Comparison of ENCODE assay signal across 12 cellular contexts in the genomic region with DNA sequence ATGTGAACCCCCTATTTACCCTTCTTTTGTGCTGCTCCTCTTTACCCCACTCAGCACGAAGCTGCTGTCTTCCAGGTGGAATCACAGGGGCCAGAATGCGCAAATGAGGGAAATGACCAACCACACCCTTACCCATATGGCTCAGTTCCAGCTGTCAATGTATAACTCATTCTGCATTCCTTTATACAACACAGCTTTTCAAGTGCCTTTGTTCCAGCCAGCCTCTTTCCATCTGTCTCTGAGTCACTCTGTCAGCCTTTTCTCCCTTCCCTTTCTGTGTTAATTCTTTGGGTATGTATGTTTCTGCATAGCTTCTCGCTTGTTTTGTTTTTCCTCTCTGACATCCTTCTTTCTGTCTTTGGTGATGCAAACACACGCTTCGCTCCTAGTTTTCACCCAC. TPM values are rescaled to one million over a fixed set of nuclear protein-coding genes. Genes with fewer than 3 reads are reported as not detected.
DNase-seq lines count a peak whose midpoint lies in the region; ATAC-seq and TF ChIP-seq lines count a peak whose summit lies in the region.
"Had no signal": no experiment of that assay in that cellular context is flagged by ENCODE, and none has a peak within 500 bp of the region (broad histone marks: within the 10 kb centered on the region; RNA-seq: fewer than 3 reads in every experiment).

No MANE protein-coding gene starts in this region.

- H3K27ac ChIP-seq in RWPE1 = no peak overlapping the region

- H3K27me3 Mint-ChIP-seq in progenitor cell of endocrine pancreas = no peaks in the 10 kb centered on the region
- no peaks in the 10 kb centered on the region for H3K27me3 Mint-ChIP-seq in stimulated activated naive B cell treated with anti-CD40 and anti-IgM and Interleukin-4, amounts not matched to agents 10 μg/mL and 1 μg/mL and 100 μg/mL, for 72 hours
- H3K27me3 Mint-ChIP-seq: activated B cell treated with CpG ODN at 0.5 μM for 24 hours; activated naive CD8-positive, alpha-beta T cell had no signal

- CTCF ChIA-PET in RWPE1 (lab: Yijun Ruan, JAX) = no interaction called here

- POLR2A ChIA-PET in RWPE1 (lab: Yijun Ruan, JAX; ENCODE audit: low non-redundant PET) = no interaction called here

- ATAC-seq in HG03378 (IDR thresholded peaks at IDR 0.05; ENCODE audit: unreplicated experiment) (no peak), GM19023 (IDR thresholded peaks at IDR 0.05; ENCODE audit: unreplicated experiment) (no peak)
- no peak for ATAC-seq in stimulated activated naive B cell treated with anti-CD40 and anti-IgM and Interleukin-4, amounts not matched to agents 10 μg/mL and 1 μg/mL and 100 μg/mL, for 72 hours (replicated peaks)
- ATAC-seq: sciatic nerve; stimulated activated effector memory CD8-positive, alpha-beta T cell treated with anti-CD3 and anti-CD28 coated beads, Interleukin-12 subunit alpha, Interleukin-12 subunit beta, amount 100 ng/mL, for 72 hours had no signal

- DNase-seq in H4 (ENCODE audit: low spot score) (peak; percentile 12), RWPE1 (ENCODE audit: low spot score) (peak; percentile 63), fibroblast of peridontal ligament (ENCODE audit: extremely low read depth) (peak; percentile 40), progenitor cell of endocrine pancreas (ENCODE audit: low spot score, unreplicated experiment) (no peak)
- no peak for DNase-seq in stimulated activated naive B cell treated with anti-CD40 and anti-IgM and Interleukin-4, amounts not matched to agents 10 μg/mL and 1 μg/mL and 100 μg/mL, for 72 hours
- no peak for DNase-seq in stimulated activated CD4-positive, alpha-beta T cell treated with anti-CD3 and anti-CD28 coated beads, Interleukin-1b, Interleukin-23, amount 100 ng/mL, for 48 hours
- DNase-seq: activated B cell treated with CpG ODN at 0.5 μM for 24 hours had no signal

- H3K4me3 Mint-ChIP-seq in progenitor cell of endocrine pancreas (ENCODE audit: low read depth) = peak overlapping the region; percentile 2
- H3K4me3 Mint-ChIP-seq in stimulated activated naive B cell treated with anti-CD40 and anti-IgM and Interleukin-4, amounts not matched to agents 10 μg/mL and 1 μg/mL and 100 μg/mL, for 72 hours = no peak overlapping the region
- H3K4me3 Mint-ChIP-seq: activated B cell treated with CpG ODN at 0.5 μM for 24 hours; activated naive CD8-positive, alpha-beta T cell; stimulated activated effector memory CD8-positive, alpha-beta T cell treated with anti-CD3 and anti-CD28 coated beads, Interleukin-12 subunit alpha, Interleukin-12 subunit beta, amount 100 ng/mL, for 72 hours had no signal

- H3K9me3 Mint-ChIP-seq in progenitor cell of endocrine pancreas (ENCODE audit: low read depth) = peaks cover 21% of the 10 kb centered on the region
- H3K9me3 Mint-ChIP-seq in stimulated activated naive B cell treated with anti-CD40 and anti-IgM and Interleukin-4, amounts not matched to agents 10 μg/mL and 1 μg/mL and 100 μg/mL, for 72 hours = no peaks in the 10 kb centered on the region
- H3K9me3 Mint-ChIP-seq: activated B cell treated with CpG ODN at 0.5 μM for 24 hours; stimulated activated effector memory CD8-positive, alpha-beta T cell treated with anti-CD3 and anti-CD28 coated beads, Interleukin-12 subunit alpha, Interleukin-12 subunit beta, amount 100 ng/mL, for 72 hours had no signal

- peaks cover 31% of the 10 kb centered on the region for H3K4me1 Mint-ChIP-seq in progenitor cell of endocrine pancreas (ENCODE audit: low read depth)
- no peaks in the 10 kb centered on the region for H3K4me1 Mint-ChIP-seq in stimulated activated naive B cell treated with anti-CD40 and anti-IgM and Interleukin-4, amounts not matched to agents 10 μg/mL and 1 μg/mL and 100 μg/mL, for 72 hours
- H3K4me1 Mint-ChIP-seq: activated B cell treated with CpG ODN at 0.5 μM for 24 hours; stimulated activated effector memory CD8-positive, alpha-beta T cell treated with anti-CD3 and anti-CD28 coated beads, Interleukin-12 subunit alpha, Interleukin-12 subunit beta, amount 100 ng/mL, for 72 hours had no signal

- TF ChIP-seq CTCF in RWPE1 (conservative IDR thresholded peaks at IDR 0.05; ENCODE audit: low read depth) = no peak
- TF ChIP-seq CTCF in progenitor cell of endocrine pancreas (IDR thresholded peaks at IDR 0.05; ENCODE audit: unreplicated experiment) = no peak

- H3K27ac Mint-ChIP-seq in progenitor cell of endocrine pancreas = peak overlapping the region; percentile 94
- H3K27ac Mint-ChIP-seq in stimulated activated naive B cell treated with anti-CD40 and anti-IgM and Interleukin-4, amounts not matched to agents 10 μg/mL and 1 μg/mL and 100 μg/mL, for 72 hours = no peak overlapping the region
- H3K27ac Mint-ChIP-seq: activated B cell treated with CpG ODN at 0.5 μM for 24 hours; activated naive CD8-positive, alpha-beta T cell; stimulated activated effector memory CD8-positive, alpha-beta T cell treated with anti-CD3 and anti-CD28 coated beads, Interleukin-12 subunit alpha, Interleukin-12 subunit beta, amount 100 ng/mL, for 72 hours had no signal

- peaks cover 16% of the 10 kb centered on the region for H3K36me3 Mint-ChIP-seq in progenitor cell of endocrine pancreas (ENCODE audit: insufficient read depth)
- H3K36me3 Mint-ChIP-seq in stimulated activated naive B cell treated with anti-CD40 and anti-IgM and Interleukin-4, amounts not matched to agents 10 μg/mL and 1 μg/mL and 100 μg/mL, for 72 hours = peaks cover 8 to 10% of the 10 kb centered on the region in 2 donors
- H3K36me3 Mint-ChIP-seq: activated naive CD8-positive, alpha-beta T cell; stimulated activated effector memory CD8-positive, alpha-beta T cell treated with anti-CD3 and anti-CD28 coated beads, Interleukin-12 subunit alpha, Interleukin-12 subunit beta, amount 100 ng/mL, for 72 hours had no signal

RNA-seq across cellular contexts. Expression of gene RS1, which starts 54.6 kb away (rescaled TPM):
- not detected in 2 replicates for total RNA-seq in H4 (2014; rRNA removed; shearing (Covaris generic))
- not detected in 2 replicates for total RNA-seq in progenitor cell of endocrine pancreas
- total RNA-seq: activated B cell treated with CpG ODN at 0.5 μM for 24 hours, sciatic nerve had no signal

Comparison
In these comparisons a context has a peak if more than half of its experiments do, and no peak if none do; other contexts are left out.
1. DNase-seq: peak in H4 (single experiment), RWPE1 (single experiment) and fibroblast of peridontal ligament (single experiment); none in progenitor cell of endocrine pancreas (single experiment), stimulated activated naive B cell treated with anti-CD40 and anti-IgM and Interleukin-4, amounts not matched to agents 10 μg/mL and 1 μg/mL and 100 μg/mL, for 72 hours (single experiment) and stimulated activated CD4-positive, alpha-beta T cell treated with anti-CD3 and anti-CD28 coated beads, Interleukin-1b, Interleukin-23, amount 100 ng/mL, for 48 hours (single experiment).